ENCODE assay signal across 22 cellular contexts in genomic region chr2:180061085-180061484, GRCh38.
"Had no signal": no experiment of that assay in that cellular context is flagged by ENCODE, and none has a peak within 500 bp of the region (broad histone marks: within the 10 kb centered on the region; RNA-seq: fewer than 3 reads in every experiment).

No MANE protein-coding gene starts in this region.

- H3K27ac ChIP-seq: dorsolateral prefrontal cortex, left ventricle myocardium inferior, neutrophil, psoas muscle, right lobe of liver, suprapubic skin, thyroid gland, upper lobe of right lung, vagina had no signal

- H3K4me1 ChIP-seq: left ventricle myocardium inferior, psoas muscle, right lobe of liver, suprapubic skin, thyroid gland, upper lobe of right lung, vagina had no signal

- ATAC-seq: psoas muscle; right lobe of liver; stimulated activated naive CD8-positive, alpha-beta T cell treated with anti-CD3 and anti-CD28 coated beads, Interleukin-15, Interleukin-2, amounts not matched to agents 100 U/mL and 50 U/mL, for 24 hours; upper lobe of right lung had no signal

- H3K27me3 ChIP-seq: dorsolateral prefrontal cortex, right lobe of liver, suprapubic skin, thyroid gland, upper lobe of right lung, vagina had no signal

- H3K9me3 ChIP-seq: left ventricle myocardium inferior, neutrophil, psoas muscle, right lobe of liver, suprapubic skin, thyroid gland, upper lobe of right lung, vagina had no signal

- H3K4me3 Mint-ChIP-seq: nephron had no signal

- DNase-seq: cortex of kidney; dorsolateral prefrontal cortex; effector CD8-positive, alpha-beta T cell; foreskin melanocyte; head of caudate nucleus; hypothalamus; islet precursor cell; left ventricle myocardium inferior; mesenchymal stem cell; midbrain; retina; right lobe of liver; stimulated activated CD4-positive, alpha-beta T cell treated with anti-CD3 and anti-CD28 coated beads, Interleukin-2, amount 100 ng/mL, for 24 hours; stimulated activated naive CD8-positive, alpha-beta T cell treated with anti-CD3 and anti-CD28 coated beads, Interleukin-15, Interleukin-2, amounts not matched to agents 100 U/mL and 50 U/mL, for 24 hours; thyroid gland; upper lobe of right lung had no signal

- H3K36me3 ChIP-seq: left ventricle myocardium inferior, neutrophil, right lobe of liver, suprapubic skin, thyroid gland, upper lobe of right lung, vagina had no signal

- H3K4me3 ChIP-seq: dorsolateral prefrontal cortex, left ventricle myocardium inferior, lung, psoas muscle, right lobe of liver, suprapubic skin, thyroid gland, upper lobe of right lung, vagina had no signal
